In genomic region chr11:77071671-77072605, GRCh38 we compare ENCODE assay signal across 10 cellular contexts. TPM values are rescaled to one million over a fixed set of nuclear protein-coding genes. Genes with fewer than 3 reads are reported as not detected.
DNase-seq lines count a peak whose midpoint lies in the region; ATAC-seq, FAIRE-seq and TF ChIP-seq lines count a peak whose summit lies in the region.
"Had no signal": no experiment of that assay in that cellular context is flagged by ENCODE, and none has a peak within 500 bp of the region (broad histone marks: within the 10 kb centered on the region; RNA-seq: fewer than 3 reads in every experiment).

No MANE protein-coding gene starts in this region.

- intact Hi-C loops in esophagus squamous epithelium (cut with DNase I) (no loop called here), prostate gland (cut with DNase I) (no loop called here)

- TF ChIP-seq CTCF in GM13976 (IDR thresholded peaks at IDR 0.05; ENCODE audit: borderline replicate concordance, control extremely low read depth, extremely low read depth, insufficient read depth, missing control alignments) = no peak
- no peak for TF ChIP-seq CTCF in esophagus squamous epithelium (IDR thresholded peaks at IDR 0.05)
- no peak for TF ChIP-seq CTCF in prostate gland (IDR thresholded peaks at IDR 0.05)

- H3K4me1 ChIP-seq in esophagus squamous epithelium (peaks cover 40 to 83% (median 48%) of the 10 kb centered on the region in 3 donors), prostate gland (replicated peaks) (peaks cover 29% of the 10 kb centered on the region)

- DNase-seq in GM13976 (ENCODE audit: low spot score) (peak; percentile 31), RCC 7860 (ENCODE audit: low spot score) (peak; percentile 39), esophagus squamous epithelium (lab: John Stamatoyannopoulos, UW) (no peak), prostate gland (ENCODE audit: low spot score) (no peak), NCI-H1105 treated with DMSO at 0.1 percent for 48 hours (lab: John Stamatoyannopoulos, UW) (no peak), HuH-7 (ENCODE audit: low spot score) (no peak)
- DNase-seq: effector memory CD4-positive, alpha-beta T cell; naive B cell had no signal

- H3K36me3 ChIP-seq in esophagus squamous epithelium (no peaks in the 10 kb centered on the region), prostate gland (no peaks in the 10 kb centered on the region)

- H3K4me3 ChIP-seq in esophagus squamous epithelium (no peak overlapping the region), prostate gland (no peak overlapping the region)

- WGBS in esophagus squamous epithelium, 2 donors = 66 to 77% methylated on average over 9 to 14 of the region's 15 CpGs
- WGBS in prostate gland = 89% methylated on average over 15 of the region's 15 CpGs

- H3K27me3 ChIP-seq in esophagus squamous epithelium (no peaks in the 10 kb centered on the region), prostate gland (replicated peaks; ENCODE audit: insufficient read depth) (no peaks in the 10 kb centered on the region)

- no peaks in the 10 kb centered on the region for H3K9me3 ChIP-seq in esophagus squamous epithelium
- H3K9me3 ChIP-seq in prostate gland = no peaks in the 10 kb centered on the region

- no peak for ATAC-seq in HG03280 (IDR thresholded peaks at IDR 0.05; ENCODE audit: unreplicated experiment)
- ATAC-seq in GM21515 (IDR thresholded peaks at IDR 0.05; ENCODE audit: unreplicated experiment) = no peak

- no peak for FAIRE-seq in RCC 7860 (lab: Jason Lieb, UNC)

- TF ChIP-seq POLR2A in esophagus squamous epithelium (IDR thresholded peaks at IDR 0.05) (no peak), prostate gland (IDR thresholded peaks at IDR 0.05) (no peak)

- H3K27ac ChIP-seq in esophagus squamous epithelium (peak overlapping the region; percentile 65 to 93 (median 82)), prostate gland (peak overlapping the region; percentile 73 to 74)

- in situ Hi-C loops in GM13976 (cut with MboI; ENCODE audit: low sequenced_read_pairs, unreplicated experiment) = no loop called here

RNA-seq across cellular contexts. Expression of gene CAPN5, which starts 5.2 kb away (rescaled TPM):
- total RNA-seq in esophagus squamous epithelium = 10 to 100 TPM in 3 of 4 donors, 1 to 10 TPM in 1; 9.3 to 63.2 (median 13.5) TPM
- total RNA-seq in prostate gland = 10 to 100 TPM; 28.6 to 83.5 TPM

RNA-seq across cellular contexts. Expression of gene OMP, which starts 30.7 kb away (rescaled TPM):
- total RNA-seq in esophagus squamous epithelium = 1 to 10 TPM in 1 of 4 donors, not detected in 3; 1.1 TPM
- 1 to 10 TPM in 1 of 2 donors, not detected in 1; 8.0 TPM for total RNA-seq in prostate gland

RNA-seq across cellular contexts. Expression of gene B3GNT6, which starts 37.7 kb away (rescaled TPM):
- 1 to 10 TPM; 1.7 to 9.3 (median 7.6) TPM for total RNA-seq in esophagus squamous epithelium
- under 1 TPM in 1 of 2 donors, not detected in 1; 0.46 TPM for total RNA-seq in prostate gland

RNA-seq across cellular contexts. Expression of gene MYO7A, which starts 56.1 kb away (rescaled TPM):
- total RNA-seq in esophagus squamous epithelium = 1 to 10 TPM in 2 of 4 donors, under 1 TPM in 2; 0.15 to 4.0 (median 1.2) TPM
- 100 to 1,000 TPM in 1 of 2 donors, 1 to 10 TPM in 1; 3.1 to 102 TPM for total RNA-seq in prostate gland

Comparison
In these comparisons a context has a peak if more than half of its experiments do, and no peak if none do; other contexts are left out.
1. DNase-seq: peak in GM13976 (single experiment) and RCC 7860 (single experiment); none in esophagus squamous epithelium (single experiment), prostate gland (single experiment), NCI-H1105 treated with DMSO at 0.1 percent for 48 hours (single experiment) and HuH-7 (single experiment).